11 cellular contexts compared by ENCODE assay signal in the genomic region with DNA sequence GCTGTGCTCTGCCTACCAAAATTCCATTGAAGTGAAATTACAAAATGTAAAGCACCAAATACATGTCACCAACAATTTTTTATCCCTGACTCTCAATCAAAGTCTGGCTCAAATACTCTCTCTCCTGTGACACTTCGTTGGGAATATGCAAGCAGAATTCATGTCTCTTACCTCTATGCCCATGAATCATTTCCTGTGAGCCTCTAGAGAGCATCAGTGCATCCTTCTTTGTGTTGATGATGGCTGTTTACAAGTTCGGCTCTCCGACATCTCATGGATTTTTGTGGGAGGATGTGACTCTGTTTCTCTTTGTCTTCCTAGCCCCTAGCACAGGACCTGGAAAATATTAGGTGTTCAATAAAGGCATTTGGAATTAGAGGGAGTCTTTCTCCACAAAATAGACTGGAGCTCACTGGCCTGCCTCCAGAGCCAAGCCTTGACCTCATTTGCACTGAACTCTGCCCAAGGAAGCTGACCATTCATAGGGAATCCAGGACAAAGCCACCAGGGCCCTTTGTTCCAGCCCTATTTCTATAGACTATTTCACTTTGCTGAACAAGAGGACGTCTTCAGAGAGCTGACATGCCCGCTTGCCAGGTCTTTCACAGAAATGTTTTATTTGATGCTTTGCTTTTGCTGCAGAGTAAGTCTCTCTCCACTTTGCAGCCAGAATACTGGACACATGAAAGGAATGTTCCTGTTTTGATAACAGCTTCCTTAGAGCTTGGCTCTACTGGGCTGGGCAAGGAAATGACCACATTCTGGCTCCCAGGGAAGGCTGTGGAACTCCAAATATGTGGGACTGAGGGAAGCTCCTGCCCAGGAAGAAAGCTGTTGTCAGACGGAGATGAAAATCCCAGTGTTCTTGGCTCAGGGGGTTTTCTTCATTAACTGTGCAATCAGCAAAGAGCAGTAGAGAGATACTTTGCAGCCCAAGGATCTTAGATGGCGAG.
DNase-seq lines count a peak whose midpoint lies in the region; ATAC-seq and TF ChIP-seq lines count a peak whose summit lies in the region.
"Had no signal": no experiment of that assay in that cellular context is flagged by ENCODE, and none has a peak within 500 bp of the region (broad histone marks: within the 10 kb centered on the region; RNA-seq: fewer than 3 reads in every experiment).

No MANE protein-coding gene starts in this region.

- peaks cover 36% of the 10 kb centered on the region for H3K4me1 Mint-ChIP-seq in osteocyte (ENCODE audit: unreplicated experiment)

- H3K4me3 ChIP-seq in BJ (ENCODE audit: low read depth, low read length) (no peak overlapping the region), SK-N-SH (ENCODE audit: low read depth in 2 of 2, low read length in 1 of 2) (no peak overlapping the region), fibroblast of the aortic adventitia (ENCODE audit: low read depth, low read length) (no peak overlapping the region)
- H3K4me3 ChIP-seq: SJCRH30 had no signal

- no peaks in the 10 kb centered on the region for H3K9me3 ChIP-seq in SK-N-SH
- H3K9me3 ChIP-seq: SJCRH30 had no signal

- peak overlapping the region; percentile 73 for H3K27ac Mint-ChIP-seq in osteocyte (ENCODE audit: unreplicated experiment)

- no peaks in the 10 kb centered on the region for H3K36me3 ChIP-seq in BJ (ENCODE audit: control insufficient read depth, insufficient read depth, low read length)
- no peaks in the 10 kb centered on the region for H3K36me3 ChIP-seq in SK-N-SH (replicated peaks in 1 of 2; ENCODE audit: control insufficient read depth in 1 of 2, insufficient read depth in 2 of 2, low read length in 1 of 2)
- H3K36me3 ChIP-seq: SJCRH30 had no signal

- no peak for ATAC-seq in GM18519 (IDR thresholded peaks at IDR 0.05; ENCODE audit: low FRiP score, unreplicated experiment)

- H3K27me3 Mint-ChIP-seq in osteocyte (ENCODE audit: unreplicated experiment), result no peaks in the 10 kb centered on the region

- peak overlapping the region; percentile 50 to 63; a peak in 3 of 4 replicates for H3K27ac ChIP-seq in SK-N-SH (ENCODE audit: low read depth in 2 of 2, low read length in 1 of 2)
- H3K27ac ChIP-seq: SJCRH30 had no signal

- H3K36me3 Mint-ChIP-seq in osteocyte (ENCODE audit: unreplicated experiment), result peaks cover 6% of the 10 kb centered on the region

- TF ChIP-seq CTCF in BJ (IDR thresholded peaks at IDR 0.05; ENCODE audit: insufficient read depth, low read depth, low read length), result no peak
- TF ChIP-seq CTCF in SK-N-SH (IDR thresholded peaks at IDR 0.05), result no peak
- no peak for TF ChIP-seq CTCF in fibroblast of the aortic adventitia (IDR thresholded peaks at IDR 0.05; ENCODE audit: insufficient read depth, low read length)
- no peak for TF ChIP-seq CTCF in osteocyte (IDR thresholded peaks at IDR 0.05)

- H3K9ac ChIP-seq in SK-N-SH, result no peak overlapping the region; the same call in 1 of the 2 replicates

- no peaks in the 10 kb centered on the region for H3K9me2 ChIP-seq in SK-N-SH

- no peaks in the 10 kb centered on the region for H3K27me3 ChIP-seq in BJ (ENCODE audit: control insufficient read depth, insufficient read depth, low read length)
- H3K27me3 ChIP-seq in SK-N-SH (ENCODE audit: insufficient read depth), result peaks cover 1% of the 10 kb centered on the region; the same call in 1 of the 2 replicates
- H3K27me3 ChIP-seq: SJCRH30 had no signal

- DNase-seq in BJ (ENCODE audit: low read depth) (peak; percentile 67), SK-N-SH (no peak), fibroblast of the aortic adventitia (ENCODE audit: low read depth) (peak; percentile 97), osteocyte (ENCODE audit: extremely low spot score, unreplicated experiment) (peak; percentile 62), SHP77 (lab: John Stamatoyannopoulos, UW) (no peak), NCI-H345 (lab: John Stamatoyannopoulos, UW) (no peak), Kasumi-1 (lab: John Stamatoyannopoulos, UW) (no peak)
- DNase-seq: activated CD8-positive, alpha-beta memory T cell treated with anti-CD3 and anti-CD28 coated beads for 24 hours; NCI-H2081 had no signal

- no peak for TF ChIP-seq RAD21 in SK-N-SH (IDR thresholded peaks at IDR 0.05; ENCODE audit: low read length)

- CTCF ChIA-PET in BJ (lab: Yijun Ruan, JAX) (interaction anchor here (1.5 to 1.9 kb wide), 2 partner anchors 11 to 268 kb away, joined by 5 to 6 read pairs; no protein-coding TSS in a partner anchor), SK-N-SH (lab: Yijun Ruan, JAX) (no interaction called here)

- TF ChIP-seq EP300 in SK-N-SH (IDR thresholded peaks at IDR 0.05; ENCODE audit: borderline replicate concordance in 1 of 2, low read depth in 1 of 2, low read length in 1 of 2), result peak in 1 of 2 experiments; percentile 9; a peak in 1 of 4 replicates

- no peaks in the 10 kb centered on the region for H4K20me1 ChIP-seq in SK-N-SH (ENCODE audit: insufficient read depth)

- H3K4me2 ChIP-seq in SK-N-SH, result peak overlapping the region; percentile 39

- peaks cover 3% of the 10 kb centered on the region for H3F3A ChIP-seq in SK-N-SH (replicated peaks; ENCODE audit: insufficient read depth)

- no peaks in the 10 kb centered on the region for H3K4me1 ChIP-seq in SK-N-SH (ENCODE audit: control insufficient read depth in 1 of 2, insufficient read depth in 2 of 2, low read depth in 1 of 2, low read length in 1 of 2)
- H3K4me1 ChIP-seq: SJCRH30 had no signal

- peaks cover 21% of the 10 kb centered on the region for H3K9me3 Mint-ChIP-seq in osteocyte (ENCODE audit: unreplicated experiment)

- no peak overlapping the region for H2AFZ ChIP-seq in SK-N-SH (ENCODE audit: low read depth)

- H3K79me2 ChIP-seq in SK-N-SH (ENCODE audit: insufficient read depth), result no peaks in the 10 kb centered on the region

- POLR2A ChIA-PET in BJ (lab: Charles Lee) (no interaction called here), SK-N-SH (lab: Yijun Ruan, JAX) (no interaction called here)

- no peak overlapping the region for H3K4me3 Mint-ChIP-seq in osteocyte (ENCODE audit: unreplicated experiment)

- 27% methylated on average over 7 of the region's 7 CpGs for WGBS in SK-N-SH (ENCODE audit: low lambda C conversion rate)

TF ChIP-seq in SK-N-SH, 30 proteins besides CTCF, POLR2A, EP300 and RAD21:
- TF ChIP-seq FOSL2 (IDR thresholded peaks at IDR 0.05; ENCODE audit: borderline replicate concordance, low read depth) (no peak), NFIC (IDR thresholded peaks at IDR 0.05; ENCODE audit: borderline replicate concordance) (0 out of 2 replicates have a peak, but pooled peaks have one; percentile 21), RXRA (IDR thresholded peaks at IDR 0.05; ENCODE audit: borderline replicate concordance, low read depth) (no peak)
- TF ChIP-seq, protein P1, sequence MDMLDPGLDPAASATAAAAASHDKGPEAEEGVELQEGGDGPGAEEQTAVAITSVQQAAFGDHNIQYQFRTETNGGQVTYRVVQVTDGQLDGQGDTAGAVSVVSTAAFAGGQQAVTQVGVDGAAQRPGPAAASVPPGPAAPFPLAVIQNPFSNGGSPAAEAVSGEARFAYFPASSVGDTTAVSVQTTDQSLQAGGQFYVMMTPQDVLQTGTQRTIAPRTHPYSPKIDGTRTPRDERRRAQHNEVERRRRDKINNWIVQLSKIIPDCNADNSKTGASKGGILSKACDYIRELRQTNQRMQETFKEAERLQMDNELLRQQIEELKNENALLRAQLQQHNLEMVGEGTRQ (IDR thresholded peaks at IDR 0.05; ENCODE audit: borderline replicate concordance, low read depth, low read length), result no peak

Comparison
In these comparisons a context has a peak if more than half of its experiments do, and no peak if none do; other contexts are left out.
1. DNase-seq: peak in BJ (single experiment), fibroblast of the aortic adventitia (single experiment) and osteocyte (single experiment); none in SK-N-SH (single experiment), SHP77 (0 of 2), NCI-H345 (single experiment) and Kasumi-1 (0 of 2).